ENCODE assay signal across 8 cellular contexts in genomic region chr15:75454471-75455418, GRCh38. TPM values are rescaled to one million over a fixed set of nuclear protein-coding genes. Genes with fewer than 3 reads are reported as not detected.
DNase-seq lines count a peak whose midpoint lies in the region; ATAC-seq and TF ChIP-seq lines count a peak whose summit lies in the region.

No MANE protein-coding gene starts in this region.

- intact Hi-C loops in Panc1 (cut with micrococcal nuclease; ENCODE audit: unreplicated experiment): loop anchor here (5.0 kb wide), 1 partner anchor 183 kb away; no protein-coding TSS in a partner anchor
- intact Hi-C loops in ovary (cut with DNase I): loop anchor here in 2 of 4 donors (5.0 to 10.0 kb wide), 3 partner anchors 87 to 190 kb away; partner anchors contain the start of genes IMP3 (in 1 of the 2), MAN2C1 (in 1 of the 2), SNUPN (in 1 of the 2) and SNX33 (in 1 of the 2)

- CTCF ChIA-PET in Panc1 (lab: Charles Lee): interaction anchor here (0.6 to 0.9 kb wide), 2 partner anchors 78 to 87 kb away, joined by 3 to 5 read pairs; no protein-coding TSS in a partner anchor

- in situ Hi-C loops in Panc1 (cut with HindIII; ENCODE audit: low pct_unique_long_range_greater_than_20kb, low sequenced_read_pairs): no loop called here

- H3K4me3 ChIP-seq in Panc1 (ENCODE audit: low read depth in 2 of 2, low read length in 2 of 2): peak overlapping the region; percentile 95 to 98
- peak overlapping the region; percentile 76 for H3K4me3 ChIP-seq in ovary
- peak overlapping the region; percentile 94 for H3K4me3 ChIP-seq in thymus (ENCODE audit: low read length)

- H3K9me3 ChIP-seq in Panc1 (ENCODE audit: control insufficient read depth, insufficient read depth, low read depth, low read length) (no peaks in the 10 kb centered on the region), ovary (no peaks in the 10 kb centered on the region), thymus (ENCODE audit: control insufficient read depth) (no peaks in the 10 kb centered on the region)

- 0 to 1% (median 1%) methylated on average over 63 to 117 of the region's 117 CpGs for WGBS in ovary, 3 donors
- under 1% methylated on average over 116 of the region's 117 CpGs for WGBS in thymus

- peak; percentile 51 to 74 (median 63) for DNase-seq in activated CD4-positive, CD25-positive, alpha-beta regulatory T cell (lab: John Stamatoyannopoulos, UW)
- DNase-seq in Panc1 (ENCODE audit: low read depth, low spot score) (no peak), foreskin keratinocyte (peak in 1 of 2 donors; percentile 48), ovary (peak in 2 of 5 donors; percentile 33 to 82)
- peak; percentile 76 for DNase-seq in activated T-helper 9 cell treated with anti-CD3 and anti-CD28 coated beads, Interleukin-2, amount 50 U/mL, for 16 hours (ENCODE audit: low read depth)

- TF ChIP-seq CTCF in Panc1 (IDR thresholded peaks at IDR 0.05) (no peak), foreskin keratinocyte (conservative IDR thresholded peaks at IDR 0.05) (no peak), ovary (IDR thresholded peaks at IDR 0.05) (no peak)

- POLR2A ChIA-PET in Panc1 (lab: Charles Lee): interaction anchor here (0.5 to 1.6 kb wide), 7 partner anchors 13 to 580 kb away, joined by 3 to 13 read pairs (median 4); partner anchors contain the start of gene MAN2C1

- H3K27me3 ChIP-seq in Panc1 (ENCODE audit: control insufficient read depth, insufficient read depth, low read length) (no peaks in the 10 kb centered on the region), foreskin keratinocyte (no peaks in the 10 kb centered on the region), ovary (no peaks in the 10 kb centered on the region), thymus (ENCODE audit: control insufficient read depth, insufficient read depth) (no peaks in the 10 kb centered on the region)

- TF ChIP-seq EP300 in ovary (IDR thresholded peaks at IDR 0.05): no peak

- H3K36me3 ChIP-seq in Panc1 (ENCODE audit: control insufficient read depth, insufficient read depth, low read length) (peaks cover 3% of the 10 kb centered on the region; the same call in 1 of the 2 replicates), ovary (no peaks in the 10 kb centered on the region), thymus (ENCODE audit: control insufficient read depth, insufficient read depth) (no peaks in the 10 kb centered on the region)

- H3K4me1 ChIP-seq in Panc1 (ENCODE audit: control insufficient read depth, insufficient read depth, low read length) (peaks cover 9% of the 10 kb centered on the region), foreskin keratinocyte (peaks cover 2% of the 10 kb centered on the region), ovary (ENCODE audit: insufficient read depth) (no peaks in the 10 kb centered on the region), thymus (ENCODE audit: control insufficient read depth, insufficient read depth, low read length) (peaks cover 4% of the 10 kb centered on the region)

- H3K27ac ChIP-seq in Panc1 (ENCODE audit: low read length) (peak overlapping the region; percentile 91), foreskin keratinocyte (peak overlapping the region; percentile 65), ovary (peak overlapping the region; percentile 81 to 89), thymus (ENCODE audit: low read depth) (peak overlapping the region; percentile 95)

- no peak for ATAC-seq in activated CD4-positive, CD25-positive, alpha-beta regulatory T cell treated with anti-CD3 and anti-CD28 coated beads, Interleukin-2, amount 50 U/mL, for 24 hours
- peak; percentile 2 for ATAC-seq in Panc1
- ATAC-seq in foreskin keratinocyte: no peak
- ATAC-seq in GM18868 (IDR thresholded peaks at IDR 0.05; ENCODE audit: unreplicated experiment): no peak

- TF ChIP-seq POLR2A in ovary (IDR thresholded peaks at IDR 0.05): no peak

- BruUV-seq in Panc1 (replicated peaks; lab: Mats Ljungman, UMichigan): no TSS peak

RNA-seq across cellular contexts. Expression of gene SIN3A, which starts 3.3 kb away (rescaled TPM):
- total RNA-seq in Panc1 (2021; ENCODE audit: unreplicated experiment): 107 TPM
- polyA plus RNA-seq in Panc1 (2012; ENCODE audit: insufficient read length): 48.8 TPM
- 30.2 and 31.6 TPM in 2 replicates for total RNA-seq in foreskin keratinocyte
- polyA plus RNA-seq in foreskin keratinocyte: 6.6 and 9.0 TPM in 2 replicates
- 100 to 1,000 TPM in 4 of 7 donors, 10 to 100 TPM in 3; 40.1 to 115 (median 103) TPM for total RNA-seq in ovary
- polyA plus RNA-seq in ovary: 10 to 100 TPM; 29.3 to 50.6 TPM
- polyA plus RNA-seq in thymus: 18.4 TPM
